Comparison of ENCODE assay signal across 24 cellular contexts in genomic region chr15:42692997-42693396, GRCh38.
"Had no signal": no experiment of that assay in that cellular context is flagged by ENCODE, and none has a peak within 500 bp of the region (broad histone marks: within the 10 kb centered on the region; RNA-seq: fewer than 3 reads in every experiment).

No MANE protein-coding gene starts in this region.

- H3K4me1 ChIP-seq: heart left ventricle, left lung, lower lobe of right lung had no signal

- H3K9me3 Mint-ChIP-seq: mesothelial cell of epicardium had no signal

- H3K27ac ChIP-seq: coronary artery, epithelial cell of prostate, foreskin keratinocyte, gastroesophageal sphincter, heart left ventricle, hepatocyte, left lung, lower lobe of right lung had no signal

- H3K36me3 Mint-ChIP-seq: mesothelial cell of epicardium had no signal

- H3K9me3 ChIP-seq: gastroesophageal sphincter, heart left ventricle, left lung, lower lobe of right lung, mucosa of descending colon had no signal

- H3K27me3 ChIP-seq: dorsolateral prefrontal cortex, foreskin keratinocyte, gastroesophageal sphincter, heart left ventricle, hepatocyte, left lung had no signal

- H3K27ac Mint-ChIP-seq: mesothelial cell of epicardium had no signal

- H3K4me3 ChIP-seq: coronary artery, dorsolateral prefrontal cortex, gastroesophageal sphincter, heart left ventricle, hepatocyte, left lung, lower lobe of right lung, mucosa of descending colon had no signal

- DNase-seq: dermis blood vessel endothelial cell; dorsolateral prefrontal cortex; effector CD4-positive, alpha-beta T cell; effector memory CD4-positive, alpha-beta T cell; erythroblast; foreskin keratinocyte; heart left ventricle; hypothalamus; left cardiac atrium; left lung; left ventricle myocardium superior; lower lobe of right lung; mesenchymal stem cell; mucosa of descending colon had no signal

- ATAC-seq: esophagus mucosa, foreskin keratinocyte, gastroesophageal sphincter, heart left ventricle, left cardiac atrium, left lung, left ventricle myocardium superior, mucosa of descending colon had no signal

- H3K79me2 ChIP-seq: hepatocyte had no signal

- FAIRE-seq: colon, endometrium, frontal cortex, islet of Langerhans had no signal

- H3K4me2 ChIP-seq: hepatocyte had no signal

- H3K4me3 Mint-ChIP-seq: mesothelial cell of epicardium had no signal

- H3K4me1 Mint-ChIP-seq: mesothelial cell of epicardium had no signal

- H2AFZ ChIP-seq: hepatocyte had no signal
